2 cellular contexts compared by ENCODE assay signal in genomic region chr3:120142236-120142635, GRCh38.
A peak's percentile ranks its signal among the peaks of the same experiment; 100 is the strongest.
TF ChIP-seq lines count a peak whose summit lies in the region.

No MANE protein-coding gene starts in this region.

TF ChIP-seq in HepG2, 621 proteins besides CTCF, POLR2A, EP300 and RAD21:
- TF ChIP-seq HOMEZ (CRISPR knock-in tag; IDR thresholded peaks at IDR 0.05; ENCODE audit: low read depth) (no peak), CEBPB (IDR thresholded peaks at IDR 0.05; ENCODE audit: borderline replicate concordance, low read depth, low read length) (peak; percentile 74)

TF ChIP-seq in endothelial cell of umbilical vein, 7 proteins besides CTCF, POLR2A, EP300 and RAD21 (continued from another document):
- TF ChIP-seq MAX (IDR thresholded peaks at IDR 0.05; ENCODE audit: insufficient read depth, insufficient read length) = no peak
- no peak for TF ChIP-seq JUN (IDR thresholded peaks at IDR 0.05; ENCODE audit: borderline replicate concordance, insufficient read depth, insufficient read length, low read depth)
- TF ChIP-seq POLR2AphosphoS5 (IDR thresholded peaks at IDR 0.05; ENCODE audit: insufficient read depth, low read depth, low read length) = no peak
- TF ChIP-seq MYC (IDR thresholded peaks at IDR 0.05; ENCODE audit: low read depth, low read length) = no peak
